Comparison of ENCODE assay signal across 7 cellular contexts in genomic region chr6:967666-968065, GRCh38.
"Had no signal": no experiment of that assay in that cellular context is flagged by ENCODE, and none has a peak within 500 bp of the region (broad histone marks: within the 10 kb centered on the region; RNA-seq: fewer than 3 reads in every experiment).

No MANE protein-coding gene starts in this region.

- H3K4me3 Mint-ChIP-seq: IgD-negative memory B cell had no signal

- ATAC-seq: HepG2 had no signal

- H3K27ac Mint-ChIP-seq: IgD-negative memory B cell had no signal

- H3K4me1 Mint-ChIP-seq: IgD-negative memory B cell had no signal

- H3K27me3 Mint-ChIP-seq: IgD-negative memory B cell had no signal

- DNase-seq: GM23248, GOT3, H7, HCEC 1CT, KBM-7 had no signal

- H3K36me3 Mint-ChIP-seq: IgD-negative memory B cell had no signal
